In genomic region chr14:69269381-69269780, GRCh38 we compare ENCODE assay signal across 19 cellular contexts. TPM values are rescaled to one million over a fixed set of nuclear protein-coding genes. Genes with fewer than 3 reads are reported as not detected.
"Had no signal": no experiment of that assay in that cellular context is flagged by ENCODE, and none has a peak within 500 bp of the region (broad histone marks: within the 10 kb centered on the region; RNA-seq: fewer than 3 reads in every experiment).

No MANE protein-coding gene starts in this region.

- H3K9me3 ChIP-seq: lower lobe of right lung, tibial nerve, vagina had no signal

- H2AFZ ChIP-seq: hepatocyte had no signal

- ATAC-seq: activated T-cell treated with anti-CD3 and anti-CD28 coated beads, Interleukin-2, amount 50 U/mL, for 72 hours; left colon; lower lobe of right lung; stimulated activated naive CD8-positive, alpha-beta T cell treated with anti-CD3 and anti-CD28 coated beads, Interleukin-15, Interleukin-2, amounts not matched to agents 100 U/mL and 50 U/mL, for 24 hours had no signal

- H3K4me1 ChIP-seq: lower lobe of right lung, tibial nerve, vagina had no signal

- H3K27me3 ChIP-seq: dorsolateral prefrontal cortex, hepatocyte, tibial nerve, vagina had no signal

- H3K4me3 ChIP-seq: dorsolateral prefrontal cortex, hepatocyte, lower lobe of right lung, tibial nerve, vagina had no signal

- H3K9me3 Mint-ChIP-seq: activated naive CD4-positive, alpha-beta T cell treated with anti-CD3 and anti-CD28 coated beads, Interleukin-2, amount 50 U/mL, for 72 hours; activated T-cell treated with anti-CD3 and anti-CD28 coated beads, Interleukin-2, amount 50 U/mL, for 72 hours; nephron progenitor cell had no signal

- H3K4me2 ChIP-seq: hepatocyte had no signal

- H3K36me3 Mint-ChIP-seq: activated naive CD4-positive, alpha-beta T cell treated with anti-CD3 and anti-CD28 coated beads, Interleukin-2, amount 50 U/mL, for 72 hours had no signal

- H3K27ac Mint-ChIP-seq: activated naive CD4-positive, alpha-beta T cell treated with anti-CD3 and anti-CD28 coated beads, Interleukin-2, amount 50 U/mL, for 72 hours; activated T-cell treated with anti-CD3 and anti-CD28 coated beads, Interleukin-2, amount 50 U/mL, for 72 hours; nephron progenitor cell had no signal

- H3K27ac ChIP-seq: dorsolateral prefrontal cortex, foreskin keratinocyte, hepatocyte, lower lobe of right lung, tibial nerve, vagina had no signal

- H3K36me3 ChIP-seq: lower lobe of right lung, tibial nerve, vagina had no signal

- H3K4me3 Mint-ChIP-seq: activated T-cell treated with anti-CD3 and anti-CD28 coated beads, Interleukin-2, amount 50 U/mL, for 72 hours; nephron progenitor cell had no signal

- DNase-seq: activated CD4-positive, CD25-positive, alpha-beta regulatory T cell treated with anti-CD3 and anti-CD28 coated beads, Interleukin-2, amount 50 U/mL, for 72 hours; activated CD8-positive, alpha-beta memory T cell treated with anti-CD3 and anti-CD28 coated beads for 24 hours; activated CD8-positive, alpha-beta memory T cell treated with anti-CD3 and anti-CD28 coated beads, Interleukin-2, amount 50 U/mL, for 48 hours; activated gamma-delta T cell treated with Interleukin-2 at 50 U/mL for 16 hours; activated T-cell treated with anti-CD3 and anti-CD28 coated beads, Interleukin-2, amount 50 U/mL, for 72 hours; caudate nucleus; dorsolateral prefrontal cortex; left colon; lower lobe of right lung; midbrain; nephron progenitor cell; occipital lobe; retina; stimulated activated naive CD8-positive, alpha-beta T cell treated with anti-CD3 and anti-CD28 coated beads, Interleukin-15, Interleukin-2, amounts not matched to agents 100 U/mL and 50 U/mL, for 24 hours had no signal

- H3K79me2 ChIP-seq: hepatocyte had no signal

RNA-seq across cellular contexts. Expression of gene GALNT16, which starts 9.4 kb away (rescaled TPM):
- polyA plus RNA-seq: foreskin keratinocyte had no signal
